ENCODE assay signal across 1 cellular context in genomic region chr6:121442591-121442990, GRCh38.
TF ChIP-seq lines count a peak whose summit lies in the region.

No MANE protein-coding gene starts in this region.

TF ChIP-seq in WTC11, 78 proteins besides CTCF, POLR2A, EP300 and RAD21 (continued from another document):
- TF ChIP-seq USF2 (CRISPR knock-in tag; IDR thresholded peaks at IDR 0.05) (no peak), ESRRA (CRISPR knock-in tag; IDR thresholded peaks at IDR 0.05; ENCODE audit: borderline replicate concordance) (no peak), KAT7 (CRISPR knock-in tag; IDR thresholded peaks at IDR 0.05; ENCODE audit: borderline replicate concordance) (no peak), NFE2L1 (CRISPR knock-in tag; IDR thresholded peaks at IDR 0.05) (no peak), ZNF532 (CRISPR knock-in tag; IDR thresholded peaks at IDR 0.05; ENCODE audit: borderline replicate concordance) (no peak), USF1 (CRISPR knock-in tag; IDR thresholded peaks at IDR 0.05) (no peak), FOXP4 (CRISPR knock-in tag; IDR thresholded peaks at IDR 0.05) (no peak), FOXJ3 (CRISPR knock-in tag; IDR thresholded peaks at IDR 0.05; ENCODE audit: borderline replicate concordance) (no peak), PRDM15 (CRISPR knock-in tag; IDR thresholded peaks at IDR 0.05) (no peak), ZNF416 (CRISPR knock-in tag; IDR thresholded peaks at IDR 0.05) (no peak)
TF ChIP-seq in WTC11: peak in this region for 0.
